ENCODE assay signal across 1 cellular context in genomic region chr19:11046608-11047354, GRCh38.
TF ChIP-seq lines count a peak whose summit lies in the region.

No MANE protein-coding gene starts in this region.

TF ChIP-seq in K562, 482 proteins besides CTCF, POLR2A, EP300 and RAD21 (continued from another document):
- TF ChIP-seq RREB1 (CRISPR knock-in tag; IDR thresholded peaks at IDR 0.05) (no peak), TAF1 (IDR thresholded peaks at IDR 0.05; ENCODE audit: control insufficient read depth, extremely low read depth, insufficient read depth, low read length, severe bottlenecking) (no peak), ZNF224 (CRISPR knock-in tag; IDR thresholded peaks at IDR 0.05) (no peak), HCFC1 (IDR thresholded peaks at IDR 0.05; ENCODE audit: low read depth, low read length) (no peak), ADNP (tag; IDR thresholded peaks at IDR 0.05) (no peak), SMARCB1 (IDR thresholded peaks at IDR 0.05; ENCODE audit: insufficient read length, low read depth) (no peak), RFX5 (IDR thresholded peaks at IDR 0.05; ENCODE audit: low read depth, low read length) (no peak), CREB3L1 (IDR thresholded peaks at IDR 0.05; ENCODE audit: borderline replicate concordance, low read depth) (no peak), SREBF1 (IDR thresholded peaks at IDR 0.05; ENCODE audit: borderline replicate concordance, low read depth, low read length) (no peak), CBX3 (IDR thresholded peaks at IDR 0.05; ENCODE audit: borderline replicate concordance in 1 of 2, low read length in 2 of 2) (no peak), ARNT (IDR thresholded peaks at IDR 0.05) (no peak), CCNT2 (IDR thresholded peaks at IDR 0.05; ENCODE audit: borderline replicate concordance, extremely low read depth, insufficient read length, low read depth, low read length) (no peak), HNRNPUL1 (IDR thresholded peaks at IDR 0.05; ENCODE audit: low read length) (no peak)
